ENCODE assay signal across 8 cellular contexts in the genomic region with DNA sequence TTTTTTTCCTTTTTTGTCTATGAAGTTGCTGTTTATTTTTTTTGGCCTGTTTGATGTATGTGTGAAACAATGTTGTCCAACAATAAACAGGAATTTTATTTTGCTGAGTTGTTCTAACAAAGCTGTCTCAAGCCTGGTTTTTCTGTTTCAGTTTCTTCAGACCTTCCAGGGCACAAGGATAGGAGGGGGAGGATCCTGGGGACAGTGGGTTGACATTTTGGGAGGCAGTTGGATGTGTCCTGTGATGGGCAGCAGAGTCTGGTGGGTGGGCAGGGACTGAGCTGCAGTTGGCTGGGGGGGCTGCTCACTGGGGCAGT. TPM values are rescaled to one million over a fixed set of nuclear protein-coding genes. Genes with fewer than 3 reads are reported as not detected.
DNase-seq lines count a peak whose midpoint lies in the region; ATAC-seq and TF ChIP-seq lines count a peak whose summit lies in the region.
"Not testable (repeated sequence)": the region's sequence is repeated elsewhere in the genome, so short reads cannot be mapped to it uniquely, and the experiment has no call there.

No MANE protein-coding gene starts in this region.

- H3K4me1 ChIP-seq in Loucy (ENCODE audit: insufficient read depth, low read length, poor library complexity, severe bottlenecking): peaks cover 22% of the 10 kb centered on the region
- peaks cover 65% of the 10 kb centered on the region for H3K4me1 ChIP-seq in adipocyte (ENCODE audit: control insufficient read depth, insufficient read depth, low read length)
- peaks cover 39% of the 10 kb centered on the region for H3K4me1 ChIP-seq in psoas muscle
- H3K4me1 ChIP-seq in transverse colon: peaks cover 20 to 37% (median 22%) of the 10 kb centered on the region in 4 donors

- not testable (repeated sequence) for H3K9me3 ChIP-seq in Loucy (ENCODE audit: insufficient read depth, low read depth, low read length); adipocyte (ENCODE audit: control insufficient read depth, low read length); psoas muscle; transverse colon

- H3K9me3 Mint-ChIP-seq in Calu3 (ENCODE audit: low read depth, unreplicated experiment); WTC11; endothelial cell (ENCODE audit: unreplicated experiment); memory B cell: not testable (repeated sequence)

- peaks cover 45% of the 10 kb centered on the region for H3K4me1 Mint-ChIP-seq in Calu3 (ENCODE audit: low read depth, unreplicated experiment)
- H3K4me1 Mint-ChIP-seq in WTC11: peaks cover 34% of the 10 kb centered on the region
- H3K4me1 Mint-ChIP-seq in endothelial cell (ENCODE audit: unreplicated experiment): peaks cover 28% of the 10 kb centered on the region
- H3K4me1 Mint-ChIP-seq in memory B cell: peaks cover 44% of the 10 kb centered on the region

- CTCF ChIA-PET in Calu3 (lab: Charles Lee) (interaction anchor here (0.7 to 5.3 kb wide), 18 partner anchors 29 to 115 kb away, joined by 3 to 78 read pairs (median 4); no protein-coding TSS in a partner anchor), WTC11 (lab: Charles Lee) (interaction anchor here (0.6 to 9.7 kb wide), 31 partner anchors 7 to 216 kb away, joined by 3 to 260 read pairs (median 6); a partner anchor contains a TSS)

- not testable (repeated sequence) for BruUV-seq in Calu3 (replicated peaks; lab: Mats Ljungman, UMichigan)

- H3K4me3 Mint-ChIP-seq in Calu3 (ENCODE audit: low read depth, unreplicated experiment): peak overlapping the region; percentile 42
- H3K4me3 Mint-ChIP-seq in WTC11: peak overlapping the region; percentile 56
- peak overlapping the region; percentile 84 for H3K4me3 Mint-ChIP-seq in endothelial cell (ENCODE audit: unreplicated experiment)
- H3K4me3 Mint-ChIP-seq in memory B cell: peak overlapping the region; percentile 34

- TF ChIP-seq CTCF in Calu3 (IDR thresholded peaks at IDR 0.05; ENCODE audit: unreplicated experiment); Loucy (conservative IDR thresholded peaks at IDR 0.05; ENCODE audit: low read length); WTC11 (IDR thresholded peaks at IDR 0.05); endothelial cell (IDR thresholded peaks at IDR 0.05; ENCODE audit: unreplicated experiment); psoas muscle (IDR thresholded peaks at IDR 0.05); transverse colon (IDR thresholded peaks at IDR 0.05): not testable (repeated sequence)

- in situ Hi-C loops in transverse colon (cut with MboI; ENCODE audit: low pct_ligation_motif_present in 1 of 4, low pct_unique_long_range_greater_than_20kb in 1 of 4, low sequenced_read_pairs in 3 of 4): loop anchor here in 2 of 4 donors (5.0 to 25.0 kb wide), 3 partner anchors 36 to 201 kb away; no protein-coding TSS in a partner anchor

- H3K27me3 Mint-ChIP-seq in Calu3 (ENCODE audit: unreplicated experiment); WTC11 (ENCODE audit: low read depth); memory B cell: not testable (repeated sequence)
- peaks cover 21% of the 10 kb centered on the region for H3K27me3 Mint-ChIP-seq in endothelial cell (ENCODE audit: unreplicated experiment)

- H3K27ac ChIP-seq in psoas muscle (peak overlapping the region; percentile 48), transverse colon (peak overlapping the region; percentile 76 to 85 (median 80))

- peak overlapping the region; percentile 96 for H3K4me2 ChIP-seq in Loucy (ENCODE audit: low read depth, low read length, poor library complexity, severe bottlenecking)

- H3K27ac Mint-ChIP-seq in Calu3 (ENCODE audit: unreplicated experiment) (peak overlapping the region; percentile 69), WTC11 (peak overlapping the region; percentile 98), endothelial cell (ENCODE audit: unreplicated experiment) (peak overlapping the region; percentile 42), memory B cell (peak overlapping the region; percentile 96)

- H3K9ac ChIP-seq in Loucy (ENCODE audit: low read depth, low read length, poor library complexity, severe bottlenecking) (peak overlapping the region; percentile 55), adipocyte (ENCODE audit: low read length) (peak overlapping the region; percentile 68)

- H3F3A ChIP-seq in Loucy (ENCODE audit: low read depth): peaks cover 28% of the 10 kb centered on the region

- TF ChIP-seq EP300 in transverse colon (IDR thresholded peaks at IDR 0.05; ENCODE audit: low read depth): not testable (repeated sequence)

- H3K36me3 ChIP-seq in Loucy (ENCODE audit: insufficient read depth, low read length): peaks cover 59% of the 10 kb centered on the region
- peaks cover 17% of the 10 kb centered on the region for H3K36me3 ChIP-seq in adipocyte (ENCODE audit: control insufficient read depth, insufficient read depth, low read length, severe bottlenecking)
- H3K36me3 ChIP-seq in psoas muscle (ENCODE audit: insufficient read depth in 1 of 2, low read depth in 1 of 2): peaks cover 0 to 25% of the 10 kb centered on the region in 2 donors
- not testable (repeated sequence) for H3K36me3 ChIP-seq in transverse colon

- peaks cover 59% of the 10 kb centered on the region for H4K20me1 ChIP-seq in Loucy (ENCODE audit: insufficient read depth, low read length, poor library complexity, severe bottlenecking)

- H2AFZ ChIP-seq in Loucy (ENCODE audit: low read length): not testable (repeated sequence)

- H3K9me2 ChIP-seq in Loucy (replicated peaks; ENCODE audit: low read depth, low read length): not testable (repeated sequence)

- TF ChIP-seq POLR2A in transverse colon (IDR thresholded peaks at IDR 0.05): not testable (repeated sequence)

- ATAC-seq in WTC11: peak; percentile 0
- ATAC-seq in memory B cell (ENCODE audit: low read depth); psoas muscle: not testable (repeated sequence)

- not testable (repeated sequence) for DNase-seq in Calu3; WTC11 (ENCODE audit: low spot score); endothelial cell (ENCODE audit: low spot score); memory B cell (ENCODE audit: low spot score in 2 of 2); psoas muscle; transverse colon
- peak; percentile 13 for DNase-seq in adipocyte (ENCODE audit: low read depth)

- peak overlapping the region; percentile 74 for H3K4me3 ChIP-seq in Loucy (ENCODE audit: low read length, poor library complexity, severe bottlenecking)
- H3K4me3 ChIP-seq in adipocyte (ENCODE audit: low read length); psoas muscle; transverse colon: not testable (repeated sequence)

- POLR2A ChIA-PET in WTC11 (lab: Charles Lee): interaction anchor here (0.5 to 5.2 kb wide), 12 partner anchors 13 to 1570 kb away, joined by 3 to 61 read pairs (median 8); a partner anchor contains a TSS

- H3K27me3 ChIP-seq in Loucy (ENCODE audit: insufficient read depth, low read length, poor library complexity, severe bottlenecking): peaks cover 39% of the 10 kb centered on the region
- H3K27me3 ChIP-seq in adipocyte (replicated peaks; ENCODE audit: control insufficient read depth, insufficient read depth, low read length); psoas muscle (ENCODE audit: insufficient read depth in 3 of 3, low read length in 2 of 3); transverse colon: not testable (repeated sequence)

- H3K36me3 Mint-ChIP-seq in Calu3 (ENCODE audit: insufficient read depth, unreplicated experiment) (peaks cover 77% of the 10 kb centered on the region), WTC11 (peaks cover 40% of the 10 kb centered on the region), endothelial cell (ENCODE audit: low read depth, unreplicated experiment) (peaks cover 25% of the 10 kb centered on the region), memory B cell (peaks cover 24% of the 10 kb centered on the region)

- intact Hi-C loops in Calu3 (cut with micrococcal nuclease; ENCODE audit: unreplicated experiment): not testable (repeated sequence)
- intact Hi-C loops in psoas muscle (cut with DNase I) (loop anchor here in 1 of 2 donors (5.0 kb wide), 1 partner anchor 69 kb away; a partner anchor contains a TSS), transverse colon (cut with DNase I; ENCODE audit: low total_unique reads) (loop anchor here (5.0 to 10.0 kb wide), 2 partner anchors 199 to 491 kb away; no protein-coding TSS in a partner anchor)

- H3K79me2 ChIP-seq in Loucy (ENCODE audit: insufficient read depth, low read length): peaks cover 74% of the 10 kb centered on the region

RNA-seq across cellular contexts. Expression of a gene that starts 5.1 kb away (rescaled TPM):
- total RNA-seq in Calu3 (2022) (1,239 and 1,354 TPM in 2 replicates), WTC11 (2021) (2,164 to 2,284 TPM (median 2,200 TPM) in 3 replicates), endothelial cell (ENCODE audit: unreplicated experiment) (592 TPM), psoas muscle (100 to 1,000 TPM; 124 to 263 (median 168) TPM), transverse colon (1,000 to 10,000 TPM in 1 of 4 donors, 100 to 1,000 TPM in 3; 478 to 1,487 (median 685) TPM)
- polyA plus RNA-seq in psoas muscle: 100 to 1,000 TPM; 210 to 347 (median 274) TPM

Comparison
In these comparisons a context has a peak if more than half of its experiments do, and no peak if none do; other contexts are left out.
1. H3K27ac Mint-ChIP-seq: peak in every context shown above with its lines; median percentile 98 in WTC11; 96 in memory B cell; 69 in Calu3; 42 in endothelial cell.
2. H3K4me3 Mint-ChIP-seq: peak in every context shown above with its lines; median percentile 84 in endothelial cell; 56 in WTC11; 42 in Calu3; 34 in memory B cell.